Comparison of ENCODE assay signal across 13 cellular contexts in genomic region chr7:104252409-104253134, GRCh38. TPM values are rescaled to one million over a fixed set of nuclear protein-coding genes. Genes with fewer than 3 reads are reported as not detected.
DNase-seq lines count a peak whose midpoint lies in the region; ATAC-seq, FAIRE-seq and TF ChIP-seq lines count a peak whose summit lies in the region.
"Had no signal": no experiment of that assay in that cellular context is flagged by ENCODE, and none has a peak within 500 bp of the region (broad histone marks: within the 10 kb centered on the region; RNA-seq: fewer than 3 reads in every experiment).

No MANE protein-coding gene starts in this region.

- H3K9me3 Mint-ChIP-seq in activated naive CD4-positive, alpha-beta T cell treated with anti-CD3 and anti-CD28 coated beads, Interleukin-2, amount 50 U/mL, for 24 hours = no peaks in the 10 kb centered on the region

- DNase-seq in activated naive CD4-positive, alpha-beta T cell (lab: John Stamatoyannopoulos, UW) = no peak
- DNase-seq in erythroblast (lab: John Stamatoyannopoulos, UW) (peak; percentile 2), thyroid gland (peak; percentile 4 to 25), D721Med (ENCODE audit: insufficient read length, low spot score) (no peak)
- DNase-seq: transverse colon had no signal

- no peak overlapping the region for H2AFZ ChIP-seq in OCI-LY3 (ENCODE audit: low read depth, low read length)
- H2AFZ ChIP-seq: parathyroid adenoma had no signal

- no peaks in the 10 kb centered on the region for H3K79me2 ChIP-seq in OCI-LY3 (ENCODE audit: low read length)
- H3K79me2 ChIP-seq: parathyroid adenoma had no signal

- ATAC-seq in HG03520 (IDR thresholded peaks at IDR 0.05; ENCODE audit: unreplicated experiment) (no peak), GM18858 (IDR thresholded peaks at IDR 0.05; ENCODE audit: unreplicated experiment) (no peak)

- no peaks in the 10 kb centered on the region for H3K36me3 Mint-ChIP-seq in activated naive CD4-positive, alpha-beta T cell treated with anti-CD3 and anti-CD28 coated beads, Interleukin-2, amount 50 U/mL, for 24 hours

- H3K36me3 ChIP-seq in OCI-LY3 (replicated peaks; ENCODE audit: low read depth, low read length) (no peaks in the 10 kb centered on the region), thyroid gland (no peaks in the 10 kb centered on the region)
- H3K36me3 ChIP-seq: esophagus muscularis mucosa, transverse colon had no signal

- H4K20me1 ChIP-seq in OCI-LY3 (ENCODE audit: insufficient read depth, low read length) = no peaks in the 10 kb centered on the region

- FAIRE-seq in D721Med (lab: Jason Lieb, UNC) = no peak
- FAIRE-seq: astrocyte had no signal

- H3K27ac Mint-ChIP-seq in activated naive CD4-positive, alpha-beta T cell treated with anti-CD3 and anti-CD28 coated beads, Interleukin-2, amount 50 U/mL, for 24 hours = peak overlapping the region; percentile 1
- H3K27ac Mint-ChIP-seq: B cell had no signal

- H3K4me1 ChIP-seq in OCI-LY3 (ENCODE audit: low read length) (peaks cover 16% of the 10 kb centered on the region), thyroid gland (peaks cover 0 to 12% of the 10 kb centered on the region in 2 donors)
- H3K4me1 ChIP-seq: parathyroid adenoma, transverse colon had no signal

- TF ChIP-seq POLR2A in erythroblast (IDR thresholded peaks at IDR 0.05; ENCODE audit: low read length) (no peak), thyroid gland (IDR thresholded peaks at IDR 0.05) (no peak)

- peaks cover 7% of the 10 kb centered on the region for H3K27me3 Mint-ChIP-seq in activated naive CD4-positive, alpha-beta T cell treated with anti-CD3 and anti-CD28 coated beads, Interleukin-2, amount 50 U/mL, for 24 hours

- 22 to 36% methylated on average over 4 of the region's 4 CpGs for WGBS in thyroid gland, 2 donors

- intact Hi-C loops in thyroid gland (cut with DNase I) = no loop called here

- no peak overlapping the region for H3K9ac ChIP-seq in OCI-LY3 (ENCODE audit: low read length)
- H3K9ac ChIP-seq: parathyroid adenoma had no signal

- H3K4me2 ChIP-seq in OCI-LY3 (ENCODE audit: low read length) = no peak overlapping the region

- H3K27me3 ChIP-seq in OCI-LY3 (ENCODE audit: low read depth, low read length) (no peaks in the 10 kb centered on the region), thyroid gland (no peaks in the 10 kb centered on the region)

- H3K4me3 ChIP-seq in OCI-LY3 (ENCODE audit: low read length) = no peak overlapping the region
- no peak overlapping the region for H3K4me3 ChIP-seq in thyroid gland (replicated peaks in 1 of 3)
- H3K4me3 ChIP-seq: esophagus muscularis mucosa, transverse colon had no signal

- H3K27ac ChIP-seq in OCI-LY3 (ENCODE audit: low read length) (no peak overlapping the region), thyroid gland (no peak overlapping the region)
- H3K27ac ChIP-seq: esophagus muscularis mucosa, parathyroid adenoma, transverse colon had no signal

- TF ChIP-seq CTCF in OCI-LY3 (IDR thresholded peaks at IDR 0.05; ENCODE audit: low read depth, low read length) (peak; percentile 41), thyroid gland (IDR thresholded peaks at IDR 0.05) (peak in 1 of 6 experiments; percentile 18), D721Med (IDR thresholded peaks at IDR 0.05; ENCODE audit: insufficient read depth, missing control alignments) (no peak)

- no peaks in the 10 kb centered on the region for H3K4me1 Mint-ChIP-seq in activated naive CD4-positive, alpha-beta T cell treated with anti-CD3 and anti-CD28 coated beads, Interleukin-2, amount 50 U/mL, for 24 hours
- H3K4me1 Mint-ChIP-seq: B cell had no signal

- H3K9me3 ChIP-seq in OCI-LY3 (ENCODE audit: insufficient read depth, low read length) (no peaks in the 10 kb centered on the region; the same call in 1 of the 2 replicates), thyroid gland (no peaks in the 10 kb centered on the region)
- H3K9me3 ChIP-seq: esophagus muscularis mucosa, transverse colon had no signal

- H3K4me3 Mint-ChIP-seq in activated naive CD4-positive, alpha-beta T cell treated with anti-CD3 and anti-CD28 coated beads, Interleukin-2, amount 50 U/mL, for 24 hours = no peak overlapping the region
- H3K4me3 Mint-ChIP-seq: B cell had no signal

RNA-seq across cellular contexts. Expression of gene ORC5, which starts 44.8 kb away (rescaled TPM):
- 10 to 100 TPM; 21.8 to 43.8 (median 25.7) TPM for total RNA-seq in thyroid gland

Comparison
In these comparisons a context has a peak if more than half of its experiments do, and no peak if none do; other contexts are left out.
1. DNase-seq: peak in erythroblast (2 of 2) and thyroid gland (2 of 2); none in activated naive CD4-positive, alpha-beta T cell (0 of 4) and D721Med (single experiment).